ENCODE assay signal across 8 cellular contexts in genomic region chr4:39526810-39527295, GRCh38.
A peak's percentile ranks its signal among the peaks of the same experiment; 100 is the strongest.
DNase-seq lines count a peak whose midpoint lies in the region; ATAC-seq and TF ChIP-seq lines count a peak whose summit lies in the region.

No MANE protein-coding gene starts in this region.

- CTCF ChIA-PET in GM10248 (lab: Yijun Ruan, JAX), result interaction anchor here (0.7 to 1.0 kb wide), 3 partner anchors 17 to 420 kb away, joined by 3 read pairs; no protein-coding TSS in a partner anchor

- POLR2A ChIA-PET in GM10248 (lab: Yijun Ruan, JAX), result interaction anchor here (0.5 to 1.2 kb wide), 4 partner anchors 98 to 128 kb away, joined by 3 to 5 read pairs (median 5); partner anchors contain the start of gene SMIM14

- in situ Hi-C loops in KBM-7 (cut with MboI; ENCODE audit: low pct_unique_long_range_greater_than_20kb, low sequenced_read_pairs), result no loop called here

- H3K9me3 ChIP-seq in neutrophil, result no peaks in the 10 kb centered on the region

- H3K27ac ChIP-seq in VCaP, result peak overlapping the region; percentile 94
- H3K27ac ChIP-seq in neutrophil, result peak overlapping the region; percentile 60

- peak; percentile 10 for ATAC-seq in HG02623 (IDR thresholded peaks at IDR 0.05; ENCODE audit: unreplicated experiment)

- H3K27me3 ChIP-seq in neutrophil, result no peaks in the 10 kb centered on the region

- H3K4me3 ChIP-seq in epithelial cell of esophagus (ENCODE audit: low read length) (peak overlapping the region; percentile 89), neutrophil (ENCODE audit: low read depth in 1 of 2, low read length in 1 of 2) (peak overlapping the region; percentile 92 to 98)

- H3K4me1 ChIP-seq in neutrophil (ENCODE audit: control insufficient read depth in 1 of 2, insufficient read depth in 1 of 2, low read depth in 1 of 2, low read length in 1 of 2), result peaks cover 16 to 19% of the 10 kb centered on the region in 2 experiments

- DNase-seq in GM10248 (ENCODE audit: extremely low spot score) (peak; percentile 47), epithelial cell of esophagus (ENCODE audit: low read depth) (no peak), NCI-H510A treated with DMSO at 0.1 percent for 48 hours (lab: John Stamatoyannopoulos, UW) (no peak), KBM-7 (no peak), NCI-H2196 (lab: John Stamatoyannopoulos, UW; ENCODE audit: unreplicated experiment) (no peak)

- TF ChIP-seq CTCF in GM10248 (IDR thresholded peaks at IDR 0.05; ENCODE audit: control extremely low read depth, extremely low read depth, low read depth, missing control alignments), result no peak
- no peak for TF ChIP-seq CTCF in VCaP (conservative IDR thresholded peaks at IDR 0.05)
- no peak for TF ChIP-seq CTCF in epithelial cell of esophagus (IDR thresholded peaks at IDR 0.05; ENCODE audit: insufficient read depth, low read depth, low read length, missing control alignments)
- TF ChIP-seq CTCF in neutrophil (IDR thresholded peaks at IDR 0.05), result no peak

- H3K36me3 ChIP-seq in neutrophil, result no peaks in the 10 kb centered on the region
